1 cellular context compared by ENCODE assay signal in genomic region chr1:67400029-67400786, GRCh38.
A peak's percentile ranks its signal among the peaks of the same experiment; 100 is the strongest.
TF ChIP-seq lines count a peak whose summit lies in the region.

No MANE protein-coding gene starts in this region.

TF ChIP-seq in HEK293, 187 proteins besides CTCF, POLR2A, EP300 and RAD21 (continued from another document):
- TF ChIP-seq TSHZ1 (tag by site-specific recombination; IDR thresholded peaks at IDR 0.05; ENCODE audit: borderline replicate concordance) (0 out of 2 replicates have a peak, but pooled peaks have one; percentile 58), ZNF335 (tag by site-specific recombination; conservative IDR thresholded peaks at IDR 0.05) (0 out of 2 replicates have a peak, but pooled peaks have one; percentile 41), BCL11A (tag by site-specific recombination; IDR thresholded peaks at IDR 0.05; ENCODE audit: low read depth) (peak; percentile 72), HIC1 (tag by site-specific recombination; IDR thresholded peaks at IDR 0.05) (0 out of 2 replicates have a peak, but pooled peaks have one; percentile 47), ZNF629 (tag by site-specific recombination; IDR thresholded peaks at IDR 0.05) (peak; percentile 56; the same call in 1 of the 2 replicates), EGR2 (tag by site-specific recombination; IDR thresholded peaks at IDR 0.05; ENCODE audit: low read depth) (peak; percentile 19; the same call in 1 of the 2 replicates), ZNF501 (tag by site-specific recombination; IDR thresholded peaks at IDR 0.05) (peak; percentile 10; the same call in 1 of the 2 replicates), ZFHX2 (tag by site-specific recombination; conservative IDR thresholded peaks at IDR 0.05) (peak; percentile 51), ZNF184 (tag by site-specific recombination; IDR thresholded peaks at IDR 0.05) (0 out of 2 replicates have a peak, but pooled peaks have one; percentile 25), ZNF366 (tag by site-specific recombination; conservative IDR thresholded peaks at IDR 0.05) (peak; percentile 68; the same call in 1 of the 2 replicates), OSR2 (tag by site-specific recombination; IDR thresholded peaks at IDR 0.05) (peak; percentile 81), SP7 (tag by site-specific recombination; IDR thresholded peaks at IDR 0.05) (peak; percentile 70), KLF8 (tag by site-specific recombination; IDR thresholded peaks at IDR 0.05) (peak; percentile 65), ZBTB26 (tag by site-specific recombination; optimal IDR thresholded peaks at IDR 0.05) (peak; percentile 6)
